ENCODE assay signal across 1 cellular context in the genomic region with DNA sequence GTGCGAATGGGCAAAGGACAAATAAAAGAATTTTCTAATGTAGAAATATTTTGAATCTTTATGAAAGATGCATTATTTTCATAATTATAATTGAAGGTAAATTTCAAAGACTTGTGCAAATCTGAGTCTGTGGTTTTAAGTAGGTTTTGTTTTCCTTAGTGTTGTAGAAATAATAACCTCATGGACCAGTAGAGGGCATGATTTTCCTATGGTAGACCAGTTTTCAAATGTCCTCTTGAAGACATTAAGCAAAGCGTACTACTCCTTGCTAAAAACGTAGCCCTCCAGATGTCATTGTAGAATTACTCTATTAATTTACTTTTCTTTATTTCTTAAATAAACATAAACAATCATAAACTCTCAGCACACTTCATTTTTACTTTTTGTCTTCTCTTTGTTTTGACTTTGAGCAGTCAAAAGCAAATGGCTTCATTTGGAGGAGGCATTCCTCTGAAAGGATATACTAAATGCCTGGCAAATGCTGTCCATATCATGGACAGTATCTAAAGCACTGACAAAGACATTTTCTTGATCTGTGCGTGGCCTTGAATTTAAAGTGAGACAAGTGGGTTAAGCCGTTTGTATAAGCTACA.
TF ChIP-seq lines count a peak whose summit lies in the region.

No MANE protein-coding gene starts in this region.

TF ChIP-seq in GM23338, 12 proteins besides CTCF, POLR2A, EP300 and RAD21 (continued from another document):
- TF ChIP-seq, protein P1, sequence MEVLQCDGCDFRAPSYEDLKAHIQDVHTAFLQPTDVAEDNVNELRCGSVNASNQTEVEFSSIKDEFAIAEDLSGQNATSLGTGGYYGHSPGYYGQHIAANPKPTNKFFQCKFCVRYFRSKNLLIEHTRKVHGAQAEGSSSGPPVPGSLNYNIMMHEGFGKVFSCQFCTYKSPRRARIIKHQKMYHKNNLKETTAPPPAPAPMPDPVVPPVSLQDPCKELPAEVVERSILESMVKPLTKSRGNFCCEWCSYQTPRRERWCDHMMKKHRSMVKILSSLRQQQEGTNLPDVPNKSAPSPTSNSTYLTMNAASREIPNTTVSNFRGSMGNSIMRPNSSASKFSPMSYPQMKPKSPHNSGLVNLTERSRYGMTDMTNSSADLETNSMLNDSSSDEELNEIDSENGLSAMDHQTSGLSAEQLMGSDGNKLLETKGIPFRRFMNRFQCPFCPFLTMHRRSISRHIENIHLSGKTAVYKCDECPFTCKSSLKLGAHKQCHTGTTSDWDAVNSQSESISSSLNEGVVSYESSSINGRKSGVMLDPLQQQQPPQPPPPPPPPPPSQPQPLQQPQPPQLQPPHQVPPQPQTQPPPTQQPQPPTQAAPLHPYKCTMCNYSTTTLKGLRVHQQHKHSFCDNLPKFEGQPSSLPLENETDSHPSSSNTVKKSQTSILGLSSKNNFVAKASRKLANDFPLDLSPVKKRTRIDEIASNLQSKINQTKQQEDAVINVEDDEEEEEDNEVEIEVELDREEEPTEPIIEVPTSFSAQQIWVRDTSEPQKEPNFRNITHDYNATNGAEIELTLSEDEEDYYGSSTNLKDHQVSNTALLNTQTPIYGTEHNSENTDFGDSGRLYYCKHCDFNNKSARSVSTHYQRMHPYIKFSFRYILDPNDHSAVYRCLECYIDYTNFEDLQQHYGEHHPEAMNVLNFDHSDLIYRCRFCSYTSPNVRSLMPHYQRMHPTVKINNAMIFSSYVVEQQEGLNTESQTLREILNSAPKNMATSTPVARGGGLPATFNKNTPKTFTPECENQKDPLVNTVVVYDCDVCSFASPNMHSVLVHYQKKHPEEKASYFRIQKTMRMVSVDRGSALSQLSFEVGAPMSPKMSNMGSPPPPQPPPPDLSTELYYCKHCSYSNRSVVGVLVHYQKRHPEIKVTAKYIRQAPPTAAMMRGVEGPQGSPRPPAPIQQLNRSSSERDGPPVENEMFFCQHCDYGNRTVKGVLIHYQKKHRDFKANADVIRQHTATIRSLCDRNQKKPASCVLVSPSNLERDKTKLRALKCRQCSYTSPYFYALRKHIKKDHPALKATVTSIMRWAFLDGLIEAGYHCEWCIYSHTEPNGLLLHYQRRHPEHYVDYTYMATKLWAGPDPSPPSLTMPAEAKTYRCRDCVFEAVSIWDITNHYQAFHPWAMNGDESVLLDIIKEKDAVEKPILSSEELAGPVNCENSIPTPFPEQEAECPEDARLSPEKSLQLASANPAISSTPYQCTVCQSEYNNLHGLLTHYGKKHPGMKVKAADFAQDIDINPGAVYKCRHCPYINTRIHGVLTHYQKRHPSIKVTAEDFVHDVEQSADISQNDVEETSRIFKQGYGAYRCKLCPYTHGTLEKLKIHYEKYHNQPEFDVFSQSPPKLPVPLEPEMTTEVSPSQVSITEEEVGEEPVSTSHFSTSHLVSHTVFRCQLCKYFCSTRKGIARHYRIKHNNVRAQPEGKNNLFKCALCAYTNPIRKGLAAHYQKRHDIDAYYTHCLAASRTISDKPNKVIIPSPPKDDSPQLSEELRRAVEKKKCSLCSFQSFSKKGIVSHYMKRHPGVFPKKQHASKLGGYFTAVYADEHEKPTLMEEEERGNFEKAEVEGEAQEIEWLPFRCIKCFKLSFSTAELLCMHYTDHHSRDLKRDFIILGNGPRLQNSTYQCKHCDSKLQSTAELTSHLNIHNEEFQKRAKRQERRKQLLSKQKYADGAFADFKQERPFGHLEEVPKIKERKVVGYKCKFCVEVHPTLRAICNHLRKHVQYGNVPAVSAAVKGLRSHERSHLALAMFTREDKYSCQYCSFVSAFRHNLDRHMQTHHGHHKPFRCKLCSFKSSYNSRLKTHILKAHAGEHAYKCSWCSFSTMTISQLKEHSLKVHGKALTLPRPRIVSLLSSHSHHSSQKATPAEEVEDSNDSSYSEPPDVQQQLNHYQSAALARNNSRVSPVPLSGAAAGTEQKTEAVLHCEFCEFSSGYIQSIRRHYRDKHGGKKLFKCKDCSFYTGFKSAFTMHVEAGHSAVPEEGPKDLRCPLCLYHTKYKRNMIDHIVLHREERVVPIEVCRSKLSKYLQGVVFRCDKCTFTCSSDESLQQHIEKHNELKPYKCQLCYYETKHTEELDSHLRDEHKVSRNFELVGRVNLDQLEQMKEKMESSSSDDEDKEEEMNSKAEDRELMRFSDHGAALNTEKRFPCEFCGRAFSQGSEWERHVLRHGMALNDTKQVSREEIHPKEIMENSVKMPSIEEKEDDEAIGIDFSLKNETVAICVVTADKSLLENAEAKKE (CRISPR knock-in tag; IDR thresholded peaks at IDR 0.05), result no peak
- TF ChIP-seq ZNF114 (CRISPR knock-in tag; IDR thresholded peaks at IDR 0.05), result no peak
